ENCODE assay signal across 1 cellular context in the genomic region with DNA sequence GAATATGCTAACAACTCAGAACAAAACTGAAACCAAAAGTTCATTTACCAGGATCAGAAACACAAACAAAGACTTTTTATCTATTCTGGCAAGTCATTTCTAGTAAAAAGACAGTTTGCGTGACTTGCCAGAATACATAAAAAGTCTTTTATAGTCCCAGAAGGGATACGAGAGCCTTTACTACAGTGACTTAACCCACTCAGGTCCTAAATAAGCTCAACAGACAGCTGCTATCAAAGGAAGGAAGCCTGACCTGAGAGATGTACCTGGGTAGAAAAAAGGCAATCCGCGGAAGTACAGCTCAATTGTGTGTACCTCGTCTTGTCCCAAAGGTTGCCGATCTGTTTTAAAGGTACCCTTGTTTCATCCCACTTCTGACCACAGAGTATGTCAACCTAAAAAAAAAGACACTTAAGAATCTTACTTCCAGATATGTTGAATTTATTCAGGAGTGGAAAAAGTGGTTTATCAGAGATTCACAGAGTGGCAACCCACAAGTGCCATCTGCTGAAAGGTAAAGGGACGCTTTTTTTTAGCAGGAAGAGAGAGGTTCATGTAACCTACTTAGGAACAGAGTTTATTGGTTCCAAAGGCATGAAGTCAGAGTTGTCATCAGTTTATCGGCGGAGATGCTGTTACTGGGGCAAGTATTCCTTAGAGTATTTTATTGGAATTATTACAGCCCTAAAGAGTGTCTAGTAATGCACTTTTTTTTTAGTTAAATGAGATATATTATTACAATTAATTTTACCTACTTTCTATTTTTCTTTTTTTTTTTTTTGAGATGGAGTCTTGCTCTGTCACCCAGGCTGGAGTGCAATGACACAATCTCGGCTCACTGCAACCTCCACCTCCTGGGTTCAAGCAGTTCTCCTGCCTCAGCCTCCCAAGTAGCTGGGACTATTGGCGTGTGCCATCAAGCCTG.
TF ChIP-seq lines count a peak whose summit lies in the region.

No MANE protein-coding gene starts in this region.

TF ChIP-seq in GM23338, 12 proteins besides CTCF, POLR2A, EP300 and RAD21 (continued from another document):
- TF ChIP-seq, protein P1, sequence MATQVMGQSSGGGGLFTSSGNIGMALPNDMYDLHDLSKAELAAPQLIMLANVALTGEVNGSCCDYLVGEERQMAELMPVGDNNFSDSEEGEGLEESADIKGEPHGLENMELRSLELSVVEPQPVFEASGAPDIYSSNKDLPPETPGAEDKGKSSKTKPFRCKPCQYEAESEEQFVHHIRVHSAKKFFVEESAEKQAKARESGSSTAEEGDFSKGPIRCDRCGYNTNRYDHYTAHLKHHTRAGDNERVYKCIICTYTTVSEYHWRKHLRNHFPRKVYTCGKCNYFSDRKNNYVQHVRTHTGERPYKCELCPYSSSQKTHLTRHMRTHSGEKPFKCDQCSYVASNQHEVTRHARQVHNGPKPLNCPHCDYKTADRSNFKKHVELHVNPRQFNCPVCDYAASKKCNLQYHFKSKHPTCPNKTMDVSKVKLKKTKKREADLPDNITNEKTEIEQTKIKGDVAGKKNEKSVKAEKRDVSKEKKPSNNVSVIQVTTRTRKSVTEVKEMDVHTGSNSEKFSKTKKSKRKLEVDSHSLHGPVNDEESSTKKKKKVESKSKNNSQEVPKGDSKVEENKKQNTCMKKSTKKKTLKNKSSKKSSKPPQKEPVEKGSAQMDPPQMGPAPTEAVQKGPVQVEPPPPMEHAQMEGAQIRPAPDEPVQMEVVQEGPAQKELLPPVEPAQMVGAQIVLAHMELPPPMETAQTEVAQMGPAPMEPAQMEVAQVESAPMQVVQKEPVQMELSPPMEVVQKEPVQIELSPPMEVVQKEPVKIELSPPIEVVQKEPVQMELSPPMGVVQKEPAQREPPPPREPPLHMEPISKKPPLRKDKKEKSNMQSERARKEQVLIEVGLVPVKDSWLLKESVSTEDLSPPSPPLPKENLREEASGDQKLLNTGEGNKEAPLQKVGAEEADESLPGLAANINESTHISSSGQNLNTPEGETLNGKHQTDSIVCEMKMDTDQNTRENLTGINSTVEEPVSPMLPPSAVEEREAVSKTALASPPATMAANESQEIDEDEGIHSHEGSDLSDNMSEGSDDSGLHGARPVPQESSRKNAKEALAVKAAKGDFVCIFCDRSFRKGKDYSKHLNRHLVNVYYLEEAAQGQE (IDR thresholded peaks at IDR 0.05; ENCODE audit: unreplicated experiment) = no peak
- TF ChIP-seq ZNF114 (CRISPR knock-in tag; IDR thresholded peaks at IDR 0.05) = no peak
- TF ChIP-seq, protein P2, sequence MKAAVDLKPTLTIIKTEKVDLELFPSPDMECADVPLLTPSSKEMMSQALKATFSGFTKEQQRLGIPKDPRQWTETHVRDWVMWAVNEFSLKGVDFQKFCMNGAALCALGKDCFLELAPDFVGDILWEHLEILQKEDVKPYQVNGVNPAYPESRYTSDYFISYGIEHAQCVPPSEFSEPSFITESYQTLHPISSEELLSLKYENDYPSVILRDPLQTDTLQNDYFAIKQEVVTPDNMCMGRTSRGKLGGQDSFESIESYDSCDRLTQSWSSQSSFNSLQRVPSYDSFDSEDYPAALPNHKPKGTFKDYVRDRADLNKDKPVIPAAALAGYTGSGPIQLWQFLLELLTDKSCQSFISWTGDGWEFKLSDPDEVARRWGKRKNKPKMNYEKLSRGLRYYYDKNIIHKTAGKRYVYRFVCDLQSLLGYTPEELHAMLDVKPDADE (IDR thresholded peaks at IDR 0.05) = no peak
- no peak for TF ChIP-seq EZH2 (IDR thresholded peaks at IDR 0.05; ENCODE audit: low read depth, unreplicated experiment)
- TF ChIP-seq, protein P3, sequence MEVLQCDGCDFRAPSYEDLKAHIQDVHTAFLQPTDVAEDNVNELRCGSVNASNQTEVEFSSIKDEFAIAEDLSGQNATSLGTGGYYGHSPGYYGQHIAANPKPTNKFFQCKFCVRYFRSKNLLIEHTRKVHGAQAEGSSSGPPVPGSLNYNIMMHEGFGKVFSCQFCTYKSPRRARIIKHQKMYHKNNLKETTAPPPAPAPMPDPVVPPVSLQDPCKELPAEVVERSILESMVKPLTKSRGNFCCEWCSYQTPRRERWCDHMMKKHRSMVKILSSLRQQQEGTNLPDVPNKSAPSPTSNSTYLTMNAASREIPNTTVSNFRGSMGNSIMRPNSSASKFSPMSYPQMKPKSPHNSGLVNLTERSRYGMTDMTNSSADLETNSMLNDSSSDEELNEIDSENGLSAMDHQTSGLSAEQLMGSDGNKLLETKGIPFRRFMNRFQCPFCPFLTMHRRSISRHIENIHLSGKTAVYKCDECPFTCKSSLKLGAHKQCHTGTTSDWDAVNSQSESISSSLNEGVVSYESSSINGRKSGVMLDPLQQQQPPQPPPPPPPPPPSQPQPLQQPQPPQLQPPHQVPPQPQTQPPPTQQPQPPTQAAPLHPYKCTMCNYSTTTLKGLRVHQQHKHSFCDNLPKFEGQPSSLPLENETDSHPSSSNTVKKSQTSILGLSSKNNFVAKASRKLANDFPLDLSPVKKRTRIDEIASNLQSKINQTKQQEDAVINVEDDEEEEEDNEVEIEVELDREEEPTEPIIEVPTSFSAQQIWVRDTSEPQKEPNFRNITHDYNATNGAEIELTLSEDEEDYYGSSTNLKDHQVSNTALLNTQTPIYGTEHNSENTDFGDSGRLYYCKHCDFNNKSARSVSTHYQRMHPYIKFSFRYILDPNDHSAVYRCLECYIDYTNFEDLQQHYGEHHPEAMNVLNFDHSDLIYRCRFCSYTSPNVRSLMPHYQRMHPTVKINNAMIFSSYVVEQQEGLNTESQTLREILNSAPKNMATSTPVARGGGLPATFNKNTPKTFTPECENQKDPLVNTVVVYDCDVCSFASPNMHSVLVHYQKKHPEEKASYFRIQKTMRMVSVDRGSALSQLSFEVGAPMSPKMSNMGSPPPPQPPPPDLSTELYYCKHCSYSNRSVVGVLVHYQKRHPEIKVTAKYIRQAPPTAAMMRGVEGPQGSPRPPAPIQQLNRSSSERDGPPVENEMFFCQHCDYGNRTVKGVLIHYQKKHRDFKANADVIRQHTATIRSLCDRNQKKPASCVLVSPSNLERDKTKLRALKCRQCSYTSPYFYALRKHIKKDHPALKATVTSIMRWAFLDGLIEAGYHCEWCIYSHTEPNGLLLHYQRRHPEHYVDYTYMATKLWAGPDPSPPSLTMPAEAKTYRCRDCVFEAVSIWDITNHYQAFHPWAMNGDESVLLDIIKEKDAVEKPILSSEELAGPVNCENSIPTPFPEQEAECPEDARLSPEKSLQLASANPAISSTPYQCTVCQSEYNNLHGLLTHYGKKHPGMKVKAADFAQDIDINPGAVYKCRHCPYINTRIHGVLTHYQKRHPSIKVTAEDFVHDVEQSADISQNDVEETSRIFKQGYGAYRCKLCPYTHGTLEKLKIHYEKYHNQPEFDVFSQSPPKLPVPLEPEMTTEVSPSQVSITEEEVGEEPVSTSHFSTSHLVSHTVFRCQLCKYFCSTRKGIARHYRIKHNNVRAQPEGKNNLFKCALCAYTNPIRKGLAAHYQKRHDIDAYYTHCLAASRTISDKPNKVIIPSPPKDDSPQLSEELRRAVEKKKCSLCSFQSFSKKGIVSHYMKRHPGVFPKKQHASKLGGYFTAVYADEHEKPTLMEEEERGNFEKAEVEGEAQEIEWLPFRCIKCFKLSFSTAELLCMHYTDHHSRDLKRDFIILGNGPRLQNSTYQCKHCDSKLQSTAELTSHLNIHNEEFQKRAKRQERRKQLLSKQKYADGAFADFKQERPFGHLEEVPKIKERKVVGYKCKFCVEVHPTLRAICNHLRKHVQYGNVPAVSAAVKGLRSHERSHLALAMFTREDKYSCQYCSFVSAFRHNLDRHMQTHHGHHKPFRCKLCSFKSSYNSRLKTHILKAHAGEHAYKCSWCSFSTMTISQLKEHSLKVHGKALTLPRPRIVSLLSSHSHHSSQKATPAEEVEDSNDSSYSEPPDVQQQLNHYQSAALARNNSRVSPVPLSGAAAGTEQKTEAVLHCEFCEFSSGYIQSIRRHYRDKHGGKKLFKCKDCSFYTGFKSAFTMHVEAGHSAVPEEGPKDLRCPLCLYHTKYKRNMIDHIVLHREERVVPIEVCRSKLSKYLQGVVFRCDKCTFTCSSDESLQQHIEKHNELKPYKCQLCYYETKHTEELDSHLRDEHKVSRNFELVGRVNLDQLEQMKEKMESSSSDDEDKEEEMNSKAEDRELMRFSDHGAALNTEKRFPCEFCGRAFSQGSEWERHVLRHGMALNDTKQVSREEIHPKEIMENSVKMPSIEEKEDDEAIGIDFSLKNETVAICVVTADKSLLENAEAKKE (CRISPR knock-in tag; IDR thresholded peaks at IDR 0.05) = no peak
- TF ChIP-seq EZH2phosphoT487 (IDR thresholded peaks at IDR 0.05; ENCODE audit: unreplicated experiment) = no peak
- TF ChIP-seq ZNF331 (CRISPR knock-in tag; IDR thresholded peaks at IDR 0.05; ENCODE audit: low read depth) = no peak
- TF ChIP-seq JUNB (IDR thresholded peaks at IDR 0.05; ENCODE audit: unreplicated experiment) = no peak
